Comparison of ENCODE assay signal across 10 cellular contexts in the genomic region with DNA sequence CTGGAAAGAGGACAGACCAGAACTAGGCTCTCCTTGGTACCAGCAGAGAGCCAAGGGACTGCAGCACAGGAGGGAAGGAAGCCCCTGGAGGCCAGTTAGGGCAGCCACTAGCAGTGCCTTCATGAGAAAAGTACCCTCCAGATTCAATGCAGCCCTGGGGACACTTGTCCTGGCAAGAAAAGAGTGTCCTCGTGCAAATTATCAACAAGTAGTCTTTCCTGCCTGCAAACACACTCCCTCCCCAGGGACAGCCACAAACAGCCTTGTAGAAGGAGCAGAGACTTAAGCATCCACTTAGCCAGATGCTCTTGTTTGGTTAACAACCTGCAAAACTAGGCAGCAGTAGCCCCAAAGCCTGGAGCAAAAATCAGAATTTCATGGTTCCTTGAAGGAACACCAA. TPM values are rescaled to one million over a fixed set of nuclear protein-coding genes. Genes with fewer than 3 reads are reported as not detected.
DNase-seq lines count a peak whose midpoint lies in the region; ATAC-seq and TF ChIP-seq lines count a peak whose summit lies in the region.
"Had no signal": no experiment of that assay in that cellular context is flagged by ENCODE, and none has a peak within 500 bp of the region (broad histone marks: within the 10 kb centered on the region; RNA-seq: fewer than 3 reads in every experiment).

No MANE protein-coding gene starts in this region.

- no peaks in the 10 kb centered on the region for H3K9me3 Mint-ChIP-seq in stimulated activated memory B cell treated with anti-CD40 and anti-IgM and Interleukin-4, amounts not matched to agents 10 μg/mL and 1 μg/mL and 100 μg/mL, for 72 hours

- H3K4me1 Mint-ChIP-seq in stimulated activated memory B cell treated with anti-CD40 and anti-IgM and Interleukin-4, amounts not matched to agents 10 μg/mL and 1 μg/mL and 100 μg/mL, for 72 hours, result peaks cover 42% of the 10 kb centered on the region

- peak overlapping the region; percentile 50 for H3K4me3 Mint-ChIP-seq in stimulated activated memory B cell treated with anti-CD40 and anti-IgM and Interleukin-4, amounts not matched to agents 10 μg/mL and 1 μg/mL and 100 μg/mL, for 72 hours
- H3K4me3 Mint-ChIP-seq: activated CD8-positive, alpha-beta T cell treated with anti-CD3 and anti-CD28 coated beads, Interleukin-2, amount 10 ng/mL, durations not matched to agents 7 days and 5 days had no signal

- peaks cover 13% of the 10 kb centered on the region for H3K36me3 Mint-ChIP-seq in stimulated activated memory B cell treated with anti-CD40 and anti-IgM and Interleukin-4, amounts not matched to agents 10 μg/mL and 1 μg/mL and 100 μg/mL, for 72 hours

- no peak overlapping the region for H3K27ac ChIP-seq in spleen

- TF ChIP-seq POLR2A in spleen (IDR thresholded peaks at IDR 0.05), result no peak

- H3K4me1 ChIP-seq in spleen, result no peaks in the 10 kb centered on the region

- DNase-seq in NCI-H524 (lab: John Stamatoyannopoulos, UW) (peak; percentile 93 to 94), epithelial cell of esophagus (ENCODE audit: low read depth) (no peak), spleen (no peak)
- no peak for DNase-seq in activated CD4-positive, alpha-beta T cell treated with anti-CD3 and anti-CD28 coated beads, Interleukin-2, amount 50 U/mL, for 48 hours
- DNase-seq: activated CD8-positive, alpha-beta T cell treated with anti-CD3 and anti-CD28 coated beads, Interleukin-2, amount 10 ng/mL, durations not matched to agents 7 days and 5 days; esophagus squamous epithelium; NCI-H1105 treated with DMSO at 0.1 percent for 48 hours had no signal

- no peaks in the 10 kb centered on the region for H3K9me3 ChIP-seq in spleen
- H3K9me3 ChIP-seq: esophagus squamous epithelium had no signal

- H3K27me3 Mint-ChIP-seq in stimulated activated memory B cell treated with anti-CD40 and anti-IgM and Interleukin-4, amounts not matched to agents 10 μg/mL and 1 μg/mL and 100 μg/mL, for 72 hours, result no peaks in the 10 kb centered on the region

- TF ChIP-seq CTCF in GM12875 (IDR thresholded peaks at IDR 0.05; ENCODE audit: borderline replicate concordance, insufficient read depth, low read depth, low read length) (peak; percentile 26; the same call in 1 of the 2 replicates), epithelial cell of esophagus (IDR thresholded peaks at IDR 0.05; ENCODE audit: insufficient read depth, low read depth, low read length, missing control alignments) (peak; percentile 29), spleen (IDR thresholded peaks at IDR 0.05 in 8 of 11, conservative IDR thresholded peaks at IDR 0.05 in 3 of 11) (no peak)

- peak; percentile 17 for ATAC-seq in stimulated activated memory B cell treated with anti-CD40 and anti-IgM and Interleukin-4, amounts not matched to agents 10 μg/mL and 1 μg/mL and 100 μg/mL, for 72 hours
- ATAC-seq in GM21423 (IDR thresholded peaks at IDR 0.05; ENCODE audit: unreplicated experiment), result no peak
- ATAC-seq: activated CD8-positive, alpha-beta T cell treated with anti-CD3 and anti-CD28 coated beads, Interleukin-2, amount 10 ng/mL, durations not matched to agents 7 days and 5 days had no signal

- H3K27ac Mint-ChIP-seq in stimulated activated memory B cell treated with anti-CD40 and anti-IgM and Interleukin-4, amounts not matched to agents 10 μg/mL and 1 μg/mL and 100 μg/mL, for 72 hours, result peak overlapping the region; percentile 54
- H3K27ac Mint-ChIP-seq: activated CD8-positive, alpha-beta T cell treated with anti-CD3 and anti-CD28 coated beads, Interleukin-2, amount 10 ng/mL, durations not matched to agents 7 days and 5 days had no signal

- peaks cover 0 to 41% (median 17%) of the 10 kb centered on the region in 6 donors for H3K36me3 ChIP-seq in spleen

- H3K4me3 ChIP-seq in GM12875 (ENCODE audit: low read depth, low read length) (no peak overlapping the region), epithelial cell of esophagus (ENCODE audit: low read length) (no peak overlapping the region), spleen (no peak overlapping the region)

- no peaks in the 10 kb centered on the region for H3K27me3 ChIP-seq in spleen (replicated peaks in 1 of 7)
- H3K27me3 ChIP-seq: esophagus squamous epithelium had no signal

- intact Hi-C loops in spleen (cut with DNase I; ENCODE audit: low total_unique reads), result no loop called here

- WGBS in spleen, 5 donors, result 44 to 75% (median 64%) methylated on average over 1 of the region's 1 CpG

RNA-seq across cellular contexts. Expression of gene CENPV, which starts 24.3 kb away (rescaled TPM):
- total RNA-seq in spleen, result 10 to 100 TPM in 2 of 7 donors, 1 to 10 TPM in 5; 5.1 to 15.2 (median 9.5) TPM
- 10 to 100 TPM; 18.7 to 24.5 (median 19.5) TPM for polyA plus RNA-seq in spleen

RNA-seq across cellular contexts. Expression of gene UBB, which starts 51.9 kb away (rescaled TPM):
- total RNA-seq in spleen, result 1,000 to 10,000 TPM in 5 of 7 donors, 100 to 1,000 TPM in 2; 822 to 1,795 (median 1,121) TPM
- polyA plus RNA-seq in spleen, result 100 to 1,000 TPM; 697 to 951 (median 938) TPM

Comparison
In these comparisons a context has a peak if more than half of its experiments do, and no peak if none do; other contexts are left out.
1. CTCF ChIP-seq: peak in GM12875 (single experiment) and epithelial cell of esophagus (single experiment); none in spleen (0 of 11).
2. DNase-seq: peak in NCI-H524 (2 of 2); none in epithelial cell of esophagus (single experiment), spleen (single experiment) and activated CD4-positive, alpha-beta T cell treated with anti-CD3 and anti-CD28 coated beads, Interleukin-2, amount 50 U/mL, for 48 hours (0 of 2).